9 cellular contexts compared by ENCODE assay signal in the genomic region with DNA sequence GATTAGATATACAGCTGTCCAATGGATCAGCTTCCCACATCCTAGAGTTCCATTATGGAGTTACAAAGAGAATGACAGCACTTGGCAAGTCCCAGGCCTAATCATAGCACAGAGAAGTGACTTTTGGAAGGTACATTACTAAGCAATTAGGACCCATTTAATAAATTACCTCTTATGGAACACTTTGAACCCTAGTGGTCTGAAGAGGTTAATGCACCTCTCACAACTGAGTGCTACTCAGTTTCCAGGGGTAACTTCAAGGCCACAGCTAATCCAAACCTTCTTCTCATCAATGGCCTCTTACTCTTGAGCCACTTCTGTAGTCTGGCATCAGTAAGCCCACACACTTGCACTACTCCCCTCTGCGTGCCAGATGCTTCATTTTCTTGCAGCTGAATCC. TPM values are rescaled to one million over a fixed set of nuclear protein-coding genes. Genes with fewer than 3 reads are reported as not detected.
DNase-seq lines count a peak whose midpoint lies in the region; ATAC-seq, FAIRE-seq and TF ChIP-seq lines count a peak whose summit lies in the region.
"Had no signal": no experiment of that assay in that cellular context is flagged by ENCODE, and none has a peak within 500 bp of the region (broad histone marks: within the 10 kb centered on the region; RNA-seq: fewer than 3 reads in every experiment).

No MANE protein-coding gene starts in this region.

- no peak overlapping the region for H3K27ac Mint-ChIP-seq in endodermal cell

- no peak overlapping the region for H2AFZ ChIP-seq in Loucy (ENCODE audit: low read length)

- TF ChIP-seq CTCF in Loucy (conservative IDR thresholded peaks at IDR 0.05; ENCODE audit: low read length): peak; percentile 63
- TF ChIP-seq CTCF in endodermal cell (conservative IDR thresholded peaks at IDR 0.05): peak; percentile 75

- H3K4me3 Mint-ChIP-seq in endodermal cell: no peak overlapping the region

- DNase-seq in COLO829 (ENCODE audit: low spot score): peak; percentile 7
- DNase-seq in endodermal cell: peak; percentile 49
- no peak for DNase-seq in LoVo (ENCODE audit: low spot score)
- no peak for DNase-seq in NCI-H345 treated with DMSO at 0.1 percent for 48 hours (lab: John Stamatoyannopoulos, UW; ENCODE audit: unreplicated experiment)
- DNase-seq in stimulated activated CD8-positive, alpha-beta memory T cell treated with anti-CD3 and anti-CD28 coated beads, Interleukin-4, amount 100 ng/mL, for 48 hours: no peak
- DNase-seq in RCC 7860 (ENCODE audit: low spot score): no peak

- H4K20me1 ChIP-seq in Loucy (ENCODE audit: insufficient read depth, low read length, poor library complexity, severe bottlenecking): no peaks in the 10 kb centered on the region

- H3K4me1 Mint-ChIP-seq in endodermal cell: peaks cover 12% of the 10 kb centered on the region

- H3K9me2 ChIP-seq in Loucy (replicated peaks; ENCODE audit: low read depth, low read length): no peaks in the 10 kb centered on the region

- no peaks in the 10 kb centered on the region for H3K79me2 ChIP-seq in Loucy (ENCODE audit: insufficient read depth, low read length)

- no peak overlapping the region for H3K9ac ChIP-seq in Loucy (ENCODE audit: low read depth, low read length, poor library complexity, severe bottlenecking)
- H3K9ac ChIP-seq in endodermal cell (ENCODE audit: extremely low read depth, low read length, poor library complexity, severe bottlenecking): no peak overlapping the region

- H3K36me3 Mint-ChIP-seq in endodermal cell (ENCODE audit: low read depth): no peaks in the 10 kb centered on the region

- H3K27ac ChIP-seq in endodermal cell (ENCODE audit: low read depth, low read length): no peak overlapping the region
- H3K27ac ChIP-seq: skin epidermis had no signal

- peak; percentile 30 for ATAC-seq in GM19468 (IDR thresholded peaks at IDR 0.05; ENCODE audit: extremely low read depth, unreplicated experiment)

- H3K4me3 ChIP-seq in Loucy (ENCODE audit: low read length, poor library complexity, severe bottlenecking) (no peak overlapping the region), endodermal cell (ENCODE audit: low read length) (no peak overlapping the region)
- H3K4me3 ChIP-seq: skin epidermis had no signal

- H3K27me3 ChIP-seq in Loucy (ENCODE audit: insufficient read depth, low read length, poor library complexity, severe bottlenecking): peaks cover 64% of the 10 kb centered on the region
- no peaks in the 10 kb centered on the region for H3K27me3 ChIP-seq in endodermal cell (ENCODE audit: control insufficient read depth, insufficient read depth, low read length, poor library complexity, severe bottlenecking)

- H3K9me3 ChIP-seq in Loucy (ENCODE audit: insufficient read depth, low read depth, low read length) (no peaks in the 10 kb centered on the region), endodermal cell (ENCODE audit: control insufficient read depth, low read length) (no peaks in the 10 kb centered on the region)

- H3K27me3 Mint-ChIP-seq in endodermal cell (ENCODE audit: insufficient read depth): peaks cover 2% of the 10 kb centered on the region

- FAIRE-seq in RCC 7860 (lab: Jason Lieb, UNC): no peak

- no peaks in the 10 kb centered on the region for H3K9me3 Mint-ChIP-seq in endodermal cell

- H3K4me1 ChIP-seq in Loucy (ENCODE audit: insufficient read depth, low read length, poor library complexity, severe bottlenecking) (no peaks in the 10 kb centered on the region), endodermal cell (ENCODE audit: control insufficient read depth, insufficient read depth, low read length) (no peaks in the 10 kb centered on the region)

- no peaks in the 10 kb centered on the region for H3K36me3 ChIP-seq in Loucy (ENCODE audit: insufficient read depth, low read length)
- no peaks in the 10 kb centered on the region for H3K36me3 ChIP-seq in endodermal cell (ENCODE audit: control insufficient read depth, insufficient read depth, low read length)

- 79% methylated on average over 1 of the region's 1 CpG; no CpG with 5 or more reads in 1 of the 2 experiments for WGBS in endodermal cell (ENCODE audit: insufficient coverage in 1 of 2, insufficient read length in 1 of 2), 2 experiments

- H3F3A ChIP-seq in Loucy (ENCODE audit: low read depth): no peaks in the 10 kb centered on the region

- no peak overlapping the region for H3K4me2 ChIP-seq in Loucy (ENCODE audit: low read depth, low read length, poor library complexity, severe bottlenecking)

RNA-seq across cellular contexts. Expression of gene MEIS2, which starts 34.9 kb away (rescaled TPM):
- total RNA-seq in endodermal cell: 1 to 10 TPM; 7.1 to 9.7 TPM
- polyA plus RNA-seq in endodermal cell (2013, experiment 1 of 2): 143 TPM
- 119 TPM for polyA plus RNA-seq in endodermal cell (2013, experiment 2 of 2)

Comparison
In these comparisons a context has a peak if more than half of its experiments do, and no peak if none do; other contexts are left out.
1. DNase-seq: peak in COLO829 (single experiment) and endodermal cell (single experiment); none in LoVo (single experiment), NCI-H345 treated with DMSO at 0.1 percent for 48 hours (single experiment), stimulated activated CD8-positive, alpha-beta memory T cell treated with anti-CD3 and anti-CD28 coated beads, Interleukin-4, amount 100 ng/mL, for 48 hours (single experiment) and RCC 7860 (single experiment).